Comparison of ENCODE assay signal across 20 cellular contexts in genomic region chr2:70835643-70836042, GRCh38. TPM values are rescaled to one million over a fixed set of nuclear protein-coding genes. Genes with fewer than 3 reads are reported as not detected.
"Had no signal": no experiment of that assay in that cellular context is flagged by ENCODE, and none has a peak within 500 bp of the region (broad histone marks: within the 10 kb centered on the region; RNA-seq: fewer than 3 reads in every experiment).

TSS of gene CD207 (minus strand) at chr2:70835816. CDS start at chr2:70835776, 40 bp downstream.

- H3K4me1 ChIP-seq: transverse colon, vagina had no signal

- H3K4me3 ChIP-seq: cardiac muscle cell, dorsolateral prefrontal cortex, lung, transverse colon, vagina had no signal

- DNase-seq: activated CD4-positive, alpha-beta T cell treated with anti-CD3 and anti-CD28 coated beads, Interleukin-2, amount 10 ng/mL, durations not matched to agents 7 days and 5 days; activated CD8-positive, alpha-beta T cell treated with anti-CD3 and anti-CD28 coated beads, Interleukin-2, amount 10 ng/mL, durations not matched to agents 7 days and 5 days; activated gamma-delta T cell; dorsolateral prefrontal cortex; endodermal cell; foreskin melanocyte; glutamatergic neuron; hypothalamus; nephron progenitor cell; stimulated activated naive B cell treated with anti-CD40 and anti-IgM and Interleukin-4, amounts not matched to agents 10 μg/mL and 1 μg/mL and 100 μg/mL, for 72 hours; substantia nigra; T1000; transverse colon had no signal

- H3K9me3 ChIP-seq: transverse colon, vagina had no signal

- H3K27me3 ChIP-seq: cardiac muscle cell, transverse colon, vagina had no signal

- H3K36me3 ChIP-seq: cardiac muscle cell, transverse colon, vagina had no signal

- H3K27ac ChIP-seq: cardiac muscle cell, dorsolateral prefrontal cortex, transverse colon, vagina had no signal

RNA-seq across cellular contexts. Expression of gene CD207, which starts in this region (rescaled TPM):
- total RNA-seq: activated CD4-positive, alpha-beta T cell treated with anti-CD3 and anti-CD28 coated beads, Interleukin-2, amount 10 ng/mL, durations not matched to agents 7 days and 5 days; activated CD8-positive, alpha-beta T cell treated with anti-CD3 and anti-CD28 coated beads, Interleukin-2, amount 10 ng/mL, durations not matched to agents 7 days and 5 days; cardiac muscle cell; endodermal cell; epithelial cell of proximal tubule; mesothelial cell of epicardium; progenitor cell of endocrine pancreas; T-helper 1 cell treated with Interleukin-12 subunit alpha and Interleukin-12 subunit beta and Interleukin-4 antibody, amounts not matched to agents 30 ng/mL and 1 ng/mL, for 36 hours had no signal
